In the genomic region with DNA sequence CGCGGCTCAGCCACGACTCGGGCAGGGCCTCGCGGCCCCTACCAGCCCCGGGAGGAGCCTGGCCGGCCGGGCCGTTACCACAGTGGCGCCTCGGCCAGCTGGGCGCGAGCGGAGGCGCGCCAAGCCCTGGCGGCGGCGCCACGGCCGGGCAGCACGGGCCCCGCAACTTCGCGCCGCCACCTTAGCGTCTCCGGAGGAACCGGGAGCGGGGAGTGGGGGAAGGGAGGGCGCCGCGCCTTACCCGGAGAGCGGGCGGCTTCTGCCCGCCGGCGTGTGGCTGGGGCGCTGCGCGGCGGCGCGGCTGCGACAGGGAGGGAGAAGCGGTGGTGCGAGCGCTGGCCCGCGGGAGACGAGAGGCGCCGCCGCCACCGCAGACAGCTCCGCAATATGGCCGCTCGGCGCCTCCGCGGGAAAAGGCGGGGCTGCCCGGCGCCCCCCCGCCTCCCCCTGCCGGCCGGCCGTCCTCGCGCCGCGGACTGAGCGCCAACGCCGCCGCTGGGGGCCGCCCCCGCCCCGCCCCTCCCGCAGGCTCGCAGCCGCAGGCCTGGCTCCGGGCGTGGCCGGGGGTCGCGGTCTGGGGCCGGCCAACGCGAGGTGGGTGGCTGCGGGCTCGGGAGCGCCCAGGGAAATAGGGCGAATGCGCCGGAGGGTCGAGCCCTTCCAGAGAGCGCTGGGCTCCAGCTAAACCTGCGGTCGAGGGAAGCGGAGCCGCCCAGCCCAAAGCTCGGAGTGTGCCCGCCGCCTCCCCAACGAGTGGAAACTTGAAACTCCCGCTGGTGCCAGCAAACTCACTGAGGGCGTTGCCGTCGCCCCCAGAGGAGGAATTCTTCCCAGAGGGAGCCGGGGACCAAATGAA, we compare ENCODE assay signal across 1 cellular context.
TF ChIP-seq lines count a peak whose summit lies in the region.

Gene RDX (minus strand): TSS at position 389 of the 856 bp plus-strand sequence. CDS start 16,922 bp downstream, outside the sequence.

TF ChIP-seq in GM12878, 131 proteins besides CTCF, POLR2A, EP300 and RAD21 (continued from another document and continues in another):
- TF ChIP-seq SREBF1 (IDR thresholded peaks at IDR 0.05; ENCODE audit: low read length) (no peak), SPI1 (IDR thresholded peaks at IDR 0.05; ENCODE audit: borderline replicate concordance, insufficient read depth, low read depth, low read length) (peak; percentile 20; the same call in 1 of the 2 replicates), SKIL (IDR thresholded peaks at IDR 0.05; ENCODE audit: low read depth, poor library complexity, severe bottlenecking) (no peak), SMARCA5 (IDR thresholded peaks at IDR 0.05) (peak; percentile 83; the same call in 1 of the 2 replicates), NFXL1 (IDR thresholded peaks at IDR 0.05; ENCODE audit: borderline replicate concordance) (no peak; the same call in 1 of the 2 replicates), ETV6 (conservative IDR thresholded peaks at IDR 0.05 in 1 of 2, IDR thresholded peaks at IDR 0.05 in 1 of 2; ENCODE audit: borderline replicate concordance in 1 of 2, low read depth in 1 of 2) (no peak), CHD4 (IDR thresholded peaks at IDR 0.05) (no peak), ZZZ3 (IDR thresholded peaks at IDR 0.05; ENCODE audit: control insufficient read depth, insufficient read length, low read depth) (no peak), ATF3 (IDR thresholded peaks at IDR 0.05; ENCODE audit: borderline replicate concordance, extremely low read depth, low read depth, low read length) (no peak), SMC3 (IDR thresholded peaks at IDR 0.05; ENCODE audit: borderline replicate concordance, low read length) (no peak), ATF7 (IDR thresholded peaks at IDR 0.05; ENCODE audit: low read depth) (no peak), TARDBP (IDR thresholded peaks at IDR 0.05; ENCODE audit: borderline replicate concordance) (peak; percentile 33; the same call in 1 of the 2 replicates), TCF3 (IDR thresholded peaks at IDR 0.05; ENCODE audit: borderline replicate concordance, insufficient read depth, low read depth, low read length) (peak; percentile 13; the same call in 1 of the 2 replicates), MAX (IDR thresholded peaks at IDR 0.05; ENCODE audit: low read depth, low read length) (0 out of 2 replicates have a peak, but pooled peaks have one; percentile 14), JUNB (IDR thresholded peaks at IDR 0.05) (no peak), ZNF622 (IDR thresholded peaks at IDR 0.05) (no peak), MTA3 (IDR thresholded peaks at IDR 0.05; ENCODE audit: borderline replicate concordance, low read length) (no peak), NR2C1 (IDR thresholded peaks at IDR 0.05) (peak; percentile 37; the same call in 1 of the 2 replicates), SMAD5 (IDR thresholded peaks at IDR 0.05; ENCODE audit: low read depth) (no peak), ASH2L (IDR thresholded peaks at IDR 0.05; ENCODE audit: borderline replicate concordance, low read depth) (no peak), CHD2 (IDR thresholded peaks at IDR 0.05; ENCODE audit: borderline replicate concordance, low read depth, low read length) (peak; percentile 55; the same call in 1 of the 2 replicates), IKZF2 (IDR thresholded peaks at IDR 0.05) (peak; percentile 40 to 45; a peak in 2 of 4 replicates), WRNIP1 (IDR thresholded peaks at IDR 0.05; ENCODE audit: borderline replicate concordance, low read depth, low read length) (no peak), SIN3A (IDR thresholded peaks at IDR 0.05; ENCODE audit: low read depth, low read length) (no peak), BCL11A (IDR thresholded peaks at IDR 0.05; ENCODE audit: low read depth, low read length) (no peak), SRF (IDR thresholded peaks at IDR 0.05; ENCODE audit: low read depth in 2 of 2, low read length in 2 of 2) (0 out of 4 replicates have a peak, but pooled peaks of 1 of the 2 experiments have one; percentile 1), BHLHE40 (IDR thresholded peaks at IDR 0.05; ENCODE audit: borderline replicate concordance in 1 of 2, low read depth in 2 of 2, low read length in 1 of 2) (peak in 1 of 2 experiments; percentile 79; a peak in 2 of 4 replicates), HCFC1 (IDR thresholded peaks at IDR 0.05; ENCODE audit: low read length) (peak; percentile 27; the same call in 1 of the 2 replicates), IRF3 (IDR thresholded peaks at IDR 0.05) (no peak), ZNF207 (IDR thresholded peaks at IDR 0.05; ENCODE audit: borderline replicate concordance) (peak; percentile 78; the same call in 1 of the 2 replicates), STAT1 (conservative IDR thresholded peaks at IDR 0.05) (peak; percentile 38; the same call in 1 of the 2 replicates), MTA2 (IDR thresholded peaks at IDR 0.05; ENCODE audit: low read depth) (no peak), ZBTB4 (CRISPR knock-in tag; IDR thresholded peaks at IDR 0.05) (no peak), POLR2AphosphoS5 (IDR thresholded peaks at IDR 0.05; ENCODE audit: low read length) (no peak; the same call in 1 of the 2 replicates), JUND (IDR thresholded peaks at IDR 0.05; ENCODE audit: low read depth, low read length) (no peak), CBX5 (IDR thresholded peaks at IDR 0.05; ENCODE audit: low read depth) (no peak), NBN (IDR thresholded peaks at IDR 0.05) (no peak), IRF5 (IDR thresholded peaks at IDR 0.05; ENCODE audit: borderline replicate concordance) (no peak), HSF1 (IDR thresholded peaks at IDR 0.05; ENCODE audit: low read depth, low read length) (no peak), EZH2 (IDR thresholded peaks at IDR 0.05; ENCODE audit: borderline replicate concordance, control insufficient read depth, low read depth, low read length) (no peak)
- TF ChIP-seq, protein P1, sequence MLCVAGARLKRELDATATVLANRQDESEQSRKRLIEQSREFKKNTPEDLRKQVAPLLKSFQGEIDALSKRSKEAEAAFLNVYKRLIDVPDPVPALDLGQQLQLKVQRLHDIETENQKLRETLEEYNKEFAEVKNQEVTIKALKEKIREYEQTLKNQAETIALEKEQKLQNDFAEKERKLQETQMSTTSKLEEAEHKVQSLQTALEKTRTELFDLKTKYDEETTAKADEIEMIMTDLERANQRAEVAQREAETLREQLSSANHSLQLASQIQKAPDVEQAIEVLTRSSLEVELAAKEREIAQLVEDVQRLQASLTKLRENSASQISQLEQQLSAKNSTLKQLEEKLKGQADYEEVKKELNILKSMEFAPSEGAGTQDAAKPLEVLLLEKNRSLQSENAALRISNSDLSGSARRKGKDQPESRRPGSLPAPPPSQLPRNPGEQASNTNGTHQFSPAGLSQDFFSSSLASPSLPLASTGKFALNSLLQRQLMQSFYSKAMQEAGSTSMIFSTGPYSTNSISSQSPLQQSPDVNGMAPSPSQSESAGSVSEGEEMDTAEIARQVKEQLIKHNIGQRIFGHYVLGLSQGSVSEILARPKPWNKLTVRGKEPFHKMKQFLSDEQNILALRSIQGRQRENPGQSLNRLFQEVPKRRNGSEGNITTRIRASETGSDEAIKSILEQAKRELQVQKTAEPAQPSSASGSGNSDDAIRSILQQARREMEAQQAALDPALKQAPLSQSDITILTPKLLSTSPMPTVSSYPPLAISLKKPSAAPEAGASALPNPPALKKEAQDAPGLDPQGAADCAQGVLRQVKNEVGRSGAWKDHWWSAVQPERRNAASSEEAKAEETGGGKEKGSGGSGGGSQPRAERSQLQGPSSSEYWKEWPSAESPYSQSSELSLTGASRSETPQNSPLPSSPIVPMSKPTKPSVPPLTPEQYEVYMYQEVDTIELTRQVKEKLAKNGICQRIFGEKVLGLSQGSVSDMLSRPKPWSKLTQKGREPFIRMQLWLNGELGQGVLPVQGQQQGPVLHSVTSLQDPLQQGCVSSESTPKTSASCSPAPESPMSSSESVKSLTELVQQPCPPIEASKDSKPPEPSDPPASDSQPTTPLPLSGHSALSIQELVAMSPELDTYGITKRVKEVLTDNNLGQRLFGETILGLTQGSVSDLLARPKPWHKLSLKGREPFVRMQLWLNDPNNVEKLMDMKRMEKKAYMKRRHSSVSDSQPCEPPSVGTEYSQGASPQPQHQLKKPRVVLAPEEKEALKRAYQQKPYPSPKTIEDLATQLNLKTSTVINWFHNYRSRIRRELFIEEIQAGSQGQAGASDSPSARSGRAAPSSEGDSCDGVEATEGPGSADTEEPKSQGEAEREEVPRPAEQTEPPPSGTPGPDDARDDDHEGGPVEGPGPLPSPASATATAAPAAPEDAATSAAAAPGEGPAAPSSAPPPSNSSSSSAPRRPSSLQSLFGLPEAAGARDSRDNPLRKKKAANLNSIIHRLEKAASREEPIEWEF (IDR thresholded peaks at IDR 0.05; ENCODE audit: insufficient replicate concordance, low read depth, low read length) = no peak
- TF ChIP-seq, protein P2, sequence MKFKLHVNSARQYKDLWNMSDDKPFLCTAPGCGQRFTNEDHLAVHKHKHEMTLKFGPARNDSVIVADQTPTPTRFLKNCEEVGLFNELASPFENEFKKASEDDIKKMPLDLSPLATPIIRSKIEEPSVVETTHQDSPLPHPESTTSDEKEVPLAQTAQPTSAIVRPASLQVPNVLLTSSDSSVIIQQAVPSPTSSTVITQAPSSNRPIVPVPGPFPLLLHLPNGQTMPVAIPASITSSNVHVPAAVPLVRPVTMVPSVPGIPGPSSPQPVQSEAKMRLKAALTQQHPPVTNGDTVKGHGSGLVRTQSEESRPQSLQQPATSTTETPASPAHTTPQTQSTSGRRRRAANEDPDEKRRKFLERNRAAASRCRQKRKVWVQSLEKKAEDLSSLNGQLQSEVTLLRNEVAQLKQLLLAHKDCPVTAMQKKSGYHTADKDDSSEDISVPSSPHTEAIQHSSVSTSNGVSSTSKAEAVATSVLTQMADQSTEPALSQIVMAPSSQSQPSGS (IDR thresholded peaks at IDR 0.05; ENCODE audit: low read length) = no peak
